9 cellular contexts compared by ENCODE assay signal in genomic region chr5:143229426-143229895, GRCh38.
A peak's percentile ranks its signal among the peaks of the same experiment; 100 is the strongest.
DNase-seq lines count a peak whose midpoint lies in the region; ATAC-seq and TF ChIP-seq lines count a peak whose summit lies in the region.
"Had no signal": no experiment of that assay in that cellular context is flagged by ENCODE, and none has a peak within 500 bp of the region (broad histone marks: within the 10 kb centered on the region; RNA-seq: fewer than 3 reads in every experiment).

No MANE protein-coding gene starts in this region.

- whole genome bisulfite sequencing in stomach, 5 donors: 69 to 91% (median 76%) methylated on average over 8 of the region's 8 CpGs

- no peak for TF ChIP-seq CTCF in coronary artery (IDR thresholded peaks at IDR 0.05)
- TF ChIP-seq CTCF in stomach (IDR thresholded peaks at IDR 0.05): no peak

- intact Hi-C loops in stomach (cut with DNase I; ENCODE audit: low total_unique reads): no loop called here

- ATAC-seq in GM18873 (IDR thresholded peaks at IDR 0.05; ENCODE audit: low FRiP score, unreplicated experiment) (peak; percentile 38), HG02678 (IDR thresholded peaks at IDR 0.05; ENCODE audit: unreplicated experiment) (peak; percentile 42)

- H3K27ac ChIP-seq in coronary artery (peak overlapping the region in 1 of 2 donors; percentile 51), stomach (peak overlapping the region in 1 of 5 donors; percentile 63)
- H3K27ac ChIP-seq: epithelial cell of prostate had no signal

- H3K4me3 ChIP-seq in coronary artery: no peak overlapping the region
- no peak overlapping the region for H3K4me3 ChIP-seq in stomach

- TF ChIP-seq POLR2A in stomach (IDR thresholded peaks at IDR 0.05): no peak

- H3K4me1 ChIP-seq in stomach: peaks cover 0 to 15% (median 4%) of the 10 kb centered on the region in 4 donors

- DNase-seq in SHP77 (lab: John Stamatoyannopoulos, UW) (peak; percentile 58 to 72), myocyte (ENCODE audit: low read depth) (peak; percentile 70), DMS114 treated with DMSO at 0.1 percent for 48 hours (lab: John Stamatoyannopoulos, UW; ENCODE audit: unreplicated experiment) (no peak), coronary artery (ENCODE audit: low spot score) (no peak), stomach (no peak)
- no peak for DNase-seq in NK-92 treated with Interleukin-12 subunit alpha and Interleukin-12 subunit beta, amount 100 ng/mL, for 24 hours (lab: John Stamatoyannopoulos, UW)

- TF ChIP-seq EP300 in stomach (IDR thresholded peaks at IDR 0.05): no peak

- H3K27me3 ChIP-seq in stomach: no peaks in the 10 kb centered on the region

- no peaks in the 10 kb centered on the region for H3K36me3 ChIP-seq in stomach

- no peaks in the 10 kb centered on the region for H3K9me3 ChIP-seq in stomach

Comparison
In these comparisons a context has a peak if more than half of its experiments do, and no peak if none do; other contexts are left out.
1. DNase-seq: peak in SHP77 (2 of 2) and myocyte (single experiment); none in DMS114 treated with DMSO at 0.1 percent for 48 hours (single experiment), coronary artery (single experiment), stomach (single experiment) and NK-92 treated with Interleukin-12 subunit alpha and Interleukin-12 subunit beta, amount 100 ng/mL, for 24 hours (single experiment).